Comparison of ENCODE assay signal across 9 cellular contexts in genomic region chr4:133147922-133148689, GRCh38. TPM values are rescaled to one million over a fixed set of nuclear protein-coding genes. Genes with fewer than 3 reads are reported as not detected.
A peak's percentile ranks its signal among the peaks of the same experiment; 100 is the strongest.
DNase-seq lines count a peak whose midpoint lies in the region; ATAC-seq and TF ChIP-seq lines count a peak whose summit lies in the region.
"Had no signal": no experiment of that assay in that cellular context is flagged by ENCODE, and none has a peak within 500 bp of the region (broad histone marks: within the 10 kb centered on the region; RNA-seq: fewer than 3 reads in every experiment).

No MANE protein-coding gene starts in this region.

- no peak overlapping the region for H3K27ac ChIP-seq in esophagus muscularis mucosa (replicated peaks in 1 of 4)
- no peak overlapping the region for H3K27ac ChIP-seq in CD8-positive, alpha-beta T cell (ENCODE audit: low read depth, low read length)

- H3K4me3 Mint-ChIP-seq in naive thymus-derived CD8-positive, alpha-beta T cell, result peak overlapping the region in 8 of 10 donors; percentile 28 to 78 (median 60)
- H3K4me3 Mint-ChIP-seq in CD8-positive, alpha-beta T cell, result no peak overlapping the region

- DNase-seq in GM13976 (ENCODE audit: low spot score) (peak; percentile 26), NCI-H510A treated with DMSO at 0.1 percent for 48 hours (lab: John Stamatoyannopoulos, UW) (peak; percentile 34), esophagus muscularis mucosa (ENCODE audit: extremely low spot score) (no peak), NAMALWA (ENCODE audit: low spot score) (no peak)
- no peak for DNase-seq in naive thymus-derived CD8-positive, alpha-beta T cell
- DNase-seq in CD8-positive, alpha-beta T cell, result no peak

- no peak for ATAC-seq in naive thymus-derived CD8-positive, alpha-beta T cell
- ATAC-seq in CD8-positive, alpha-beta T cell, result no peak
- no peak for ATAC-seq in HG03442 (IDR thresholded peaks at IDR 0.05; ENCODE audit: unreplicated experiment)
- ATAC-seq in GM18870 (IDR thresholded peaks at IDR 0.05; ENCODE audit: unreplicated experiment), result no peak
- ATAC-seq: Panc1 had no signal

- H3K36me3 ChIP-seq in esophagus muscularis mucosa, result no peaks in the 10 kb centered on the region
- H3K36me3 ChIP-seq in CD8-positive, alpha-beta T cell (ENCODE audit: insufficient read depth, low read length), result no peaks in the 10 kb centered on the region

- peaks cover 6 to 52% (median 25%) of the 10 kb centered on the region in 4 donors for H3K27me3 ChIP-seq in esophagus muscularis mucosa
- no peaks in the 10 kb centered on the region for H3K27me3 ChIP-seq in CD8-positive, alpha-beta T cell (ENCODE audit: insufficient read depth, low read length)

- 3% methylated on average over 36 of the region's 54 CpGs for WGBS in esophagus muscularis mucosa

- CTCF ChIA-PET in CD8-positive, alpha-beta T cell (lab: Charles Lee), result no interaction called here

- peaks cover 62 to 74% (median 70%) of the 10 kb centered on the region in 4 donors for H3K4me1 ChIP-seq in esophagus muscularis mucosa
- H3K4me1 ChIP-seq in CD8-positive, alpha-beta T cell (ENCODE audit: insufficient read depth, low read length), result no peaks in the 10 kb centered on the region

- POLR2A ChIA-PET in naive thymus-derived CD8-positive, alpha-beta T cell (lab: Charles Lee), result no interaction called here
- POLR2A ChIA-PET in CD8-positive, alpha-beta T cell (lab: Charles Lee), result no interaction called here

- H3K9me3 Mint-ChIP-seq in naive thymus-derived CD8-positive, alpha-beta T cell, result peaks cover 0 to 17% (median 0%) of the 10 kb centered on the region in 9 donors
- H3K9me3 Mint-ChIP-seq in CD8-positive, alpha-beta T cell, result no peaks in the 10 kb centered on the region

- peaks cover 37 to 73% (median 61%) of the 10 kb centered on the region in 5 donors for H3K27me3 Mint-ChIP-seq in naive thymus-derived CD8-positive, alpha-beta T cell
- peaks cover 65% of the 10 kb centered on the region for H3K27me3 Mint-ChIP-seq in CD8-positive, alpha-beta T cell (ENCODE audit: low read depth)

- intact Hi-C loops in esophagus muscularis mucosa (cut with DNase I), result no loop called here
- intact Hi-C loops in CD8-positive, alpha-beta T cell (cut with DNase I, micrococcal nuclease), result no loop called here

- in situ Hi-C loops in GM13976 (cut with MboI; ENCODE audit: low sequenced_read_pairs, unreplicated experiment), result no loop called here

- no peak for TF ChIP-seq EP300 in esophagus muscularis mucosa (IDR thresholded peaks at IDR 0.05)

- TF ChIP-seq CTCF in GM13976 (IDR thresholded peaks at IDR 0.05; ENCODE audit: borderline replicate concordance, control extremely low read depth, extremely low read depth, insufficient read depth, missing control alignments) (no peak), esophagus muscularis mucosa (IDR thresholded peaks at IDR 0.05) (peak in 1 of 3 experiments; percentile 17)
- TF ChIP-seq CTCF in CD8-positive, alpha-beta T cell (IDR thresholded peaks at IDR 0.05), result no peak

- peak overlapping the region; percentile 51 to 62 (median 56) for H3K4me3 ChIP-seq in esophagus muscularis mucosa
- H3K4me3 ChIP-seq in CD8-positive, alpha-beta T cell (ENCODE audit: low read depth, low read length), result no peak overlapping the region

- H3K36me3 Mint-ChIP-seq in naive thymus-derived CD8-positive, alpha-beta T cell, result peaks cover 0 to 15% (median 3%) of the 10 kb centered on the region in 3 donors
- H3K36me3 Mint-ChIP-seq in CD8-positive, alpha-beta T cell, result no peaks in the 10 kb centered on the region

- peak overlapping the region in 1 of 10 donors; percentile 13 for H3K27ac Mint-ChIP-seq in naive thymus-derived CD8-positive, alpha-beta T cell
- H3K27ac Mint-ChIP-seq in CD8-positive, alpha-beta T cell, result no peak overlapping the region

- no peak for TF ChIP-seq POLR2A in esophagus muscularis mucosa (IDR thresholded peaks at IDR 0.05; ENCODE audit: low read depth)

- peaks cover 7 to 39% (median 26%) of the 10 kb centered on the region in 4 donors for H3K4me1 Mint-ChIP-seq in naive thymus-derived CD8-positive, alpha-beta T cell
- H3K4me1 Mint-ChIP-seq in CD8-positive, alpha-beta T cell (ENCODE audit: low read depth), result peaks cover 16% of the 10 kb centered on the region

- H3K9me3 ChIP-seq in esophagus muscularis mucosa, result no peaks in the 10 kb centered on the region
- no peaks in the 10 kb centered on the region for H3K9me3 ChIP-seq in CD8-positive, alpha-beta T cell (ENCODE audit: low read length)

RNA-seq across cellular contexts. Expression of gene PCDH10, which starts 1.0 kb away (rescaled TPM):
- total RNA-seq in esophagus muscularis mucosa, result under 1 TPM; 0.42 to 0.71 (median 0.62) TPM
- not detected for total RNA-seq in naive thymus-derived CD8-positive, alpha-beta T cell
- polyA plus RNA-seq in naive thymus-derived CD8-positive, alpha-beta T cell, result not detected
- not detected for total RNA-seq in CD8-positive, alpha-beta T cell

Comparison
In these comparisons a context has a peak if more than half of its experiments do, and no peak if none do; other contexts are left out.
1. DNase-seq: peak in GM13976 (single experiment) and NCI-H510A treated with DMSO at 0.1 percent for 48 hours (single experiment); none in esophagus muscularis mucosa (single experiment), naive thymus-derived CD8-positive, alpha-beta T cell (0 of 10), CD8-positive, alpha-beta T cell (0 of 7) and NAMALWA (single experiment).